Comparison of ENCODE assay signal across 8 cellular contexts in the genomic region with DNA sequence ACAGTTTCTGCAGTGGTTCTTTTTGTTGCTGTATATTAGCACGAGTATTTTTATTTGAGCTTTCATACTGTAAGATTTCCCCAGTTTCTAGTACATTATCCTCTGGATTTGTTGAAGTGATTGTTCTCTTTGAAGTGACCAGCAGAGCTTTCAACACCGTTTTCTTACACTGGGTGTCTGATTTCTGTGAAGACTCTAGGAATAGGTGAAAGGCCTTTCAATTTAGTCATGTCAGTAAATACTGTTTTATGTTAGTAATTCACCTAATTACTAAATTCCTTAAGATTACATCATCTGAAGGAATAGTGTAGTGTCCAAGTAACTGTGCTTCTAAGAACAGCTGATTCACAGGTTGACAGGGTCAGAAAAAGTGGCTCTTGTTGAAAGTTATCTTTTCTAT. TPM values are rescaled to one million over a fixed set of nuclear protein-coding genes. Genes with fewer than 3 reads are reported as not detected.
A peak's percentile ranks its signal among the peaks of the same experiment; 100 is the strongest.
DNase-seq lines count a peak whose midpoint lies in the region; ATAC-seq and TF ChIP-seq lines count a peak whose summit lies in the region.

No MANE protein-coding gene starts in this region.

- no peak for DNase-seq in T-helper 1 cell
- DNase-seq in WTC11 (ENCODE audit: low spot score) = no peak
- no peak for DNase-seq in glutamatergic neuron
- DNase-seq in spleen = no peak
- DNase-seq in iPS-NIHi7 (ENCODE audit: extremely low spot score) = no peak
- no peak for DNase-seq in foreskin melanocyte
- DNase-seq in C1 segment of cervical spinal cord (lab: John Stamatoyannopoulos, UW) = no peak

- no peak for ATAC-seq in WTC11

- H3K27me3 ChIP-seq in spleen (replicated peaks in 1 of 7) = no peaks in the 10 kb centered on the region

- peak overlapping the region in 5 of 8 donors; percentile 96 to 99 (median 99) for H3K27ac ChIP-seq in spleen

- 25 to 36% (median 33%) methylated on average over 2 of the region's 2 CpGs for WGBS in spleen, 5 donors

- intact Hi-C loops in spleen (cut with DNase I; ENCODE audit: low total_unique reads) = loop anchor here (10.0 kb wide), 1 partner anchor 194 kb away; the partner anchor contains the start of genes CAMKMT and PREPL

- no peaks in the 10 kb centered on the region for H3K27me3 Mint-ChIP-seq in T-helper 1 cell treated with Interleukin-12 subunit alpha and Interleukin-12 subunit beta and Interleukin-4 antibody, amounts not matched to agents 30 μg/mL and 1 μg/mL, for 36 hours (ENCODE audit: low read depth)
- no peaks in the 10 kb centered on the region for H3K27me3 Mint-ChIP-seq in WTC11 (ENCODE audit: low read depth)
- H3K27me3 Mint-ChIP-seq in glutamatergic neuron (ENCODE audit: unreplicated experiment) = peaks cover 9% of the 10 kb centered on the region

- CTCF ChIA-PET in WTC11 (lab: Charles Lee) = no interaction called here

- peaks cover 0 to 11% (median 0%) of the 10 kb centered on the region in 6 donors for H3K36me3 ChIP-seq in spleen

- peaks cover 6% of the 10 kb centered on the region for H3K9me3 Mint-ChIP-seq in T-helper 1 cell treated with Interleukin-12 subunit alpha and Interleukin-12 subunit beta and Interleukin-4 antibody, amounts not matched to agents 30 μg/mL and 1 μg/mL, for 36 hours
- H3K9me3 Mint-ChIP-seq in WTC11 (no peaks in the 10 kb centered on the region), glutamatergic neuron (ENCODE audit: unreplicated experiment) (peaks cover 17% of the 10 kb centered on the region)

- peak overlapping the region; percentile 96 for H3K4me3 Mint-ChIP-seq in T-helper 1 cell treated with Interleukin-12 subunit alpha and Interleukin-12 subunit beta and Interleukin-4 antibody, amounts not matched to agents 30 μg/mL and 1 μg/mL, for 36 hours
- H3K4me3 Mint-ChIP-seq in WTC11 (peak overlapping the region; percentile 92), glutamatergic neuron (ENCODE audit: unreplicated experiment) (peak overlapping the region; percentile 92)

- POLR2A ChIA-PET in WTC11 (lab: Charles Lee) = no interaction called here

- no peak for TF ChIP-seq CTCF in WTC11 (IDR thresholded peaks at IDR 0.05)
- no peak for TF ChIP-seq CTCF in glutamatergic neuron (IDR thresholded peaks at IDR 0.05; ENCODE audit: partially characterized antibody, unreplicated experiment)
- TF ChIP-seq CTCF in spleen (IDR thresholded peaks at IDR 0.05 in 8 of 11, conservative IDR thresholded peaks at IDR 0.05 in 3 of 11) = no peak

- no peaks in the 10 kb centered on the region for H3K9me3 ChIP-seq in spleen

- peaks cover 13% of the 10 kb centered on the region for H3K36me3 Mint-ChIP-seq in T-helper 1 cell treated with Interleukin-12 subunit alpha and Interleukin-12 subunit beta and Interleukin-4 antibody, amounts not matched to agents 30 μg/mL and 1 μg/mL, for 36 hours (ENCODE audit: low read depth)
- H3K36me3 Mint-ChIP-seq in WTC11 = peaks cover 8% of the 10 kb centered on the region
- H3K36me3 Mint-ChIP-seq in glutamatergic neuron (ENCODE audit: unreplicated experiment) = peaks cover 5% of the 10 kb centered on the region

- H3K27ac Mint-ChIP-seq in T-helper 1 cell treated with Interleukin-12 subunit alpha and Interleukin-12 subunit beta and Interleukin-4 antibody, amounts not matched to agents 30 μg/mL and 1 μg/mL, for 36 hours = peak overlapping the region; percentile 26
- H3K27ac Mint-ChIP-seq in WTC11 (peak overlapping the region; percentile 91), glutamatergic neuron (ENCODE audit: unreplicated experiment) (peak overlapping the region; percentile 65)

- H3K4me1 ChIP-seq in spleen = peaks cover 23 to 72% (median 58%) of the 10 kb centered on the region in 6 donors

- H3K4me1 Mint-ChIP-seq in T-helper 1 cell treated with Interleukin-12 subunit alpha and Interleukin-12 subunit beta and Interleukin-4 antibody, amounts not matched to agents 30 μg/mL and 1 μg/mL, for 36 hours (ENCODE audit: low read depth) = peaks cover 47% of the 10 kb centered on the region
- H3K4me1 Mint-ChIP-seq in WTC11 (peaks cover 52% of the 10 kb centered on the region), glutamatergic neuron (ENCODE audit: low read depth, unreplicated experiment) (peaks cover 8% of the 10 kb centered on the region)

- H3K4me3 ChIP-seq in spleen = peak overlapping the region in 6 of 8 donors; percentile 74 to 98 (median 94)

- no peak for TF ChIP-seq POLR2A in spleen (IDR thresholded peaks at IDR 0.05)

TF ChIP-seq in WTC11, 78 proteins besides CTCF, POLR2A, EP300 and RAD21:
- TF ChIP-seq FOXK1 (CRISPR knock-in tag; IDR thresholded peaks at IDR 0.05) (no peak), GTF2I (CRISPR knock-in tag; conservative IDR thresholded peaks at IDR 0.05) (no peak), JAZF1 (CRISPR knock-in tag; IDR thresholded peaks at IDR 0.05) (no peak)
- TF ChIP-seq, protein P1, sequence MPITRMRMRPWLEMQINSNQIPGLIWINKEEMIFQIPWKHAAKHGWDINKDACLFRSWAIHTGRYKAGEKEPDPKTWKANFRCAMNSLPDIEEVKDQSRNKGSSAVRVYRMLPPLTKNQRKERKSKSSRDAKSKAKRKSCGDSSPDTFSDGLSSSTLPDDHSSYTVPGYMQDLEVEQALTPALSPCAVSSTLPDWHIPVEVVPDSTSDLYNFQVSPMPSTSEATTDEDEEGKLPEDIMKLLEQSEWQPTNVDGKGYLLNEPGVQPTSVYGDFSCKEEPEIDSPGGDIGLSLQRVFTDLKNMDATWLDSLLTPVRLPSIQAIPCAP (CRISPR knock-in tag; IDR thresholded peaks at IDR 0.05) = no peak

RNA-seq across cellular contexts. Expression of gene PPM1B, which starts 2.3 kb away (rescaled TPM):
- total RNA-seq in WTC11 (2021) (94.2 to 102 TPM (median 96.4 TPM) in 3 replicates), glutamatergic neuron (ENCODE audit: unreplicated experiment) (49.2 TPM), spleen (10 to 100 TPM; 52.5 to 86.3 (median 60.2) TPM)
- 10 to 100 TPM; 21.9 to 27.1 (median 25.9) TPM for polyA plus RNA-seq in spleen

Comparison
In these comparisons a context has a peak if more than half of its experiments do, and no peak if none do; other contexts are left out.
1. H3K27ac Mint-ChIP-seq: peak in every context shown above with its lines; median percentile 91 in WTC11; 65 in glutamatergic neuron; 26 in T-helper 1 cell treated with Interleukin-12 subunit alpha and Interleukin-12 subunit beta and Interleukin-4 antibody, amounts not matched to agents 30 μg/mL and 1 μg/mL, for 36 hours.